Comparison of ENCODE assay signal across 19 cellular contexts in the genomic region with DNA sequence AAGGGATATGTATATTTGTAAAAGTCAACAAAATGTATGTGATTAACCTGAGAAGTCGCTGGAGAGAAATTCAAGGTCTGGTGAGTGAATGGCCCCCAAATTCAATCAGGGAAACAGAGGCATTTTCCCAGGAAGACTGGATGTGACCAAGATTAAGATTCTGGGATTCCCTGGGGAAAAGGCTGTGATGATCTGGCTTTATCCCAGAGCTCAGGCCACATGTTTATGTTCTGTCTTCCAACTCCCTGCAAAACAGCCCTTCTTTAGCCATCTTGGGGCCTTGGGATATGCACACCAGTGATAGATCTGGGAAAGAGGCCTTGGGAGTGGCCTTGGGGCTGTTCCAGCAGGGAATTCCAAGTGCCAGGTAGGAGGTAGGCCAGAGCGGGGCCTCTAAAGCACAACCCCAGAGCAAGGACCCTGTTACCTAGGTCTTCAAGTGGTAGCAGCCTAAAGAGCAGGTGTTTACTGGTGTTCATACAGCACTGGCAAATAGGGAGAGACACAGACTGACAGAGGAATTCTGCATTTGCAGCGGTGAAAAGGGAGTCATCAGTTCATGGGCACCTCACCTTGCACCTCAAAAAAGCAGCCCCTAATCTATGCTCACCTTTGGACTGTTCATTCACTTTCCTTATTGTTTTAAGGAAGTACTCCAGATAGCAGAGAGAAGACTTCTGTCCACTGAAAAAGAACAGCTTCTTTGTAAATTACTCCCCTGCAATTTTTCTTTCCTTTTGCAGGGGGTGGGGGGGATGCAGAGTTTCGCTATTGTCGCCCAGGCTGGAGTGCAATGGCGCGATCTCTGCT.
DNase-seq lines count a peak whose midpoint lies in the region; ATAC-seq and TF ChIP-seq lines count a peak whose summit lies in the region.
"Had no signal": no experiment of that assay in that cellular context is flagged by ENCODE, and none has a peak within 500 bp of the region (broad histone marks: within the 10 kb centered on the region; RNA-seq: fewer than 3 reads in every experiment).

No MANE protein-coding gene starts in this region.

- H3K79me2 ChIP-seq in mesendoderm (ENCODE audit: control insufficient read depth, insufficient read depth, low read length) = no peaks in the 10 kb centered on the region
- no peaks in the 10 kb centered on the region for H3K79me2 ChIP-seq in GM23248 (ENCODE audit: insufficient read depth)

- H4K20me1 ChIP-seq in GM23248 (ENCODE audit: insufficient read depth) = no peaks in the 10 kb centered on the region
- H4K20me1 ChIP-seq: BLaER1 had no signal

- H3K79me1 ChIP-seq in mesendoderm (ENCODE audit: low read length) = no peaks in the 10 kb centered on the region

- H3K9me3 ChIP-seq in sigmoid colon (no peaks in the 10 kb centered on the region), GM23248 (ENCODE audit: low read depth) (no peaks in the 10 kb centered on the region)
- H3K9me3 ChIP-seq: BLaER1, SJSA1 had no signal

- ATAC-seq in GM19035 (IDR thresholded peaks at IDR 0.05; ENCODE audit: unreplicated experiment) = no peak
- ATAC-seq: CD8-positive, alpha-beta T cell; GM12878; GM23338; HCT116 had no signal

- H3K4me3 ChIP-seq in mesendoderm (ENCODE audit: low read length) (no peak overlapping the region), sigmoid colon (no peak overlapping the region), GM23248 (no peak overlapping the region)
- H3K4me3 ChIP-seq: BLaER1, GM12878, GM23338, SJSA1 had no signal

- no peaks in the 10 kb centered on the region for H3K9me2 ChIP-seq in GM23248 (ENCODE audit: insufficient read depth)

- TF ChIP-seq CTCF in sigmoid colon (IDR thresholded peaks at IDR 0.05) = no peak

- no peaks in the 10 kb centered on the region for H3K36me3 ChIP-seq in mesendoderm (ENCODE audit: control insufficient read depth, insufficient read depth, low read length)
- H3K36me3 ChIP-seq in sigmoid colon = no peaks in the 10 kb centered on the region
- H3K36me3 ChIP-seq in GM23248 (ENCODE audit: low read depth) = no peaks in the 10 kb centered on the region
- H3K36me3 ChIP-seq: BLaER1, SJSA1 had no signal

- H3K18ac ChIP-seq in mesendoderm (ENCODE audit: low read length) = peak overlapping the region; percentile 25

- in situ Hi-C loops in GM23248 (cut with MboI) = no loop called here

- H3K56ac ChIP-seq in mesendoderm (ENCODE audit: low read length) = peak overlapping the region; percentile 11

- no peak overlapping the region for H3K27ac ChIP-seq in mesendoderm (ENCODE audit: low read depth, low read length)
- peak overlapping the region in 3 of 4 donors; percentile 69 to 77 (median 77) for H3K27ac ChIP-seq in sigmoid colon
- no peak overlapping the region for H3K27ac ChIP-seq in GM23248
- H3K27ac ChIP-seq: BLaER1, SJSA1 had no signal

- TF ChIP-seq POLR2A in sigmoid colon (IDR thresholded peaks at IDR 0.05) = no peak

- intact Hi-C loops in sigmoid colon (cut with DNase I) = no loop called here

- no peak overlapping the region for H3K23ac ChIP-seq in mesendoderm (ENCODE audit: low read length)

- DNase-seq in NCI-H1105 treated with DMSO at 0.1 percent for 48 hours (lab: John Stamatoyannopoulos, UW) = peak; percentile 7
- DNase-seq in NCI-H1105 (lab: John Stamatoyannopoulos, UW) = no peak
- peak; percentile 62 for DNase-seq in NCI-H82 treated with DMSO at 0.1 percent for 48 hours (lab: John Stamatoyannopoulos, UW; ENCODE audit: unreplicated experiment)
- no peak for DNase-seq in mesendoderm
- no peak for DNase-seq in sigmoid colon
- no peak for DNase-seq in GM23248
- DNase-seq in effector CD4-positive, alpha-beta T cell = no peak
- DNase-seq: CD8-positive, alpha-beta T cell; GDM1; NCI-H1436 treated with DMSO at 0.1 percent for 48 hours; NCI-H2081; NCI-H2227 treated with DMSO at 0.1 percent for 48 hours; RPMI8226 had no signal

- no peak overlapping the region for H3K4ac ChIP-seq in mesendoderm (ENCODE audit: low read depth, low read length)

- H2AFZ ChIP-seq in GM23248 = no peak overlapping the region
- H2AFZ ChIP-seq: GM23338 had no signal

- H2BK5ac ChIP-seq in mesendoderm (ENCODE audit: low read length) = no peak overlapping the region

- H3K9ac ChIP-seq in mesendoderm (ENCODE audit: low read length) (no peak overlapping the region), GM23248 (no peak overlapping the region)
- H3K9ac ChIP-seq: BLaER1 had no signal

- WGBS in mesendoderm (ENCODE audit: extremely low coverage, insufficient coverage, low lambda C conversion rate) = no CpG with 5 or more reads among the region's 7 CpGs
- WGBS in sigmoid colon, 2 donors = 18 to 61% methylated on average over 7 of the region's 7 CpGs
- WGBS in GM23248 (ENCODE audit: low coverage in 1 of 2, low lambda C conversion rate in 2 of 2, missing lambda C conversion rate in 2 of 2), 2 experiments = 39 to 43% methylated on average over 7 of the region's 7 CpGs

- H4K8ac ChIP-seq in mesendoderm (ENCODE audit: low read depth, low read length) = no peak overlapping the region

- H3K4me2 ChIP-seq in mesendoderm (ENCODE audit: low read length) (no peak overlapping the region), GM23248 (ENCODE audit: unreplicated experiment) (no peak overlapping the region)
- H3K4me2 ChIP-seq: BLaER1, GM23338 had no signal

- peaks cover 21% of the 10 kb centered on the region for H3K4me1 ChIP-seq in mesendoderm (ENCODE audit: control insufficient read depth, low read depth, low read length)
- peaks cover 2 to 84% (median 63%) of the 10 kb centered on the region in 4 donors for H3K4me1 ChIP-seq in sigmoid colon
- no peaks in the 10 kb centered on the region for H3K4me1 ChIP-seq in GM23248 (ENCODE audit: insufficient read depth)
- H3K4me1 ChIP-seq: BLaER1, SJSA1 had no signal

- H2AK5ac ChIP-seq in mesendoderm (ENCODE audit: low read length) = peak overlapping the region; percentile 79

- no peaks in the 10 kb centered on the region for H3F3A ChIP-seq in GM23248 (ENCODE audit: insufficient read depth)

- H3K27me3 ChIP-seq in mesendoderm (ENCODE audit: insufficient read depth, low read length, poor library complexity) (no peaks in the 10 kb centered on the region), sigmoid colon (no peaks in the 10 kb centered on the region), GM23248 (replicated peaks; ENCODE audit: insufficient read depth) (peaks cover 15% of the 10 kb centered on the region; the same call in 1 of the 2 replicates)
- H3K27me3 ChIP-seq: BLaER1, SJSA1 had no signal

- no peak overlapping the region for H2BK15ac ChIP-seq in mesendoderm (replicated peaks; ENCODE audit: low read depth)

- no peak overlapping the region for H2BK120ac ChIP-seq in mesendoderm (ENCODE audit: low read depth, low read length)

- no peak for TF ChIP-seq EP300 in sigmoid colon (IDR thresholded peaks at IDR 0.05)

- no peak overlapping the region for H4K5ac ChIP-seq in mesendoderm (ENCODE audit: low read length)

Comparison
In these comparisons a context has a peak if more than half of its experiments do, and no peak if none do; other contexts are left out.
1. DNase-seq: peak in NCI-H1105 treated with DMSO at 0.1 percent for 48 hours (single experiment) and NCI-H82 treated with DMSO at 0.1 percent for 48 hours (single experiment); none in NCI-H1105 (single experiment), mesendoderm (single experiment), sigmoid colon (single experiment), GM23248 (single experiment) and effector CD4-positive, alpha-beta T cell (single experiment).
2. H3K27ac ChIP-seq: peak in sigmoid colon (3 of 4); none in mesendoderm (single experiment) and GM23248 (single experiment).